9 cellular contexts compared by ENCODE assay signal in the genomic region with DNA sequence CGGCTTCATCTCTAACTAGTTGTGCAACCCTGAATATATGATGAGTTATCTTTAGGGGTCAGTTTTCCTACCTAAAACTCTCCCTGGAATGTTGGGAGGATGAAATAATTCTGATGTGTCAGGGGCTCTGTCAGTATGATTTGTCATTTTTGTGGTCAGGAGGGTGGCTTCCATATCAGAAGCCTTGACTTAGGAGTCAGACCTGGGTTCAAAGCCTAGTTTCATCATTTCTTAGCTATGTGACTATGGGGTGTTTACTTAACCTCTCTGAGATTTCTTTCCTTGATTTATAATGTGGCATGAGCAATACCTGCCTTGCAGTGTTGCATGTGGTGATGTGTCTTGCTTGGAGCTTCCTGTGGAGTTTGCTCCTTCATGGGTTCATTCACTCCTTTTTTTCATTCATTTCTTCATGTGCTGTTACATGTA.
DNase-seq lines count a peak whose midpoint lies in the region; TF ChIP-seq lines count a peak whose summit lies in the region.
"Had no signal": no experiment of that assay in that cellular context is flagged by ENCODE, and none has a peak within 500 bp of the region (broad histone marks: within the 10 kb centered on the region; RNA-seq: fewer than 3 reads in every experiment).

No MANE protein-coding gene starts in this region.

- DNase-seq in Caki2 (ENCODE audit: low read depth) (peak; percentile 76), MM.1S (no peak), coronary artery (ENCODE audit: low spot score) (no peak), osteoblast (ENCODE audit: insufficient read length, low spot score, missing footprints) (peak; percentile 87), MG63 (no peak), foreskin melanocyte (no peak), NOMO-1 treated with dmso at 0.1 percent for 144 hours (lab: John Stamatoyannopoulos, UW; ENCODE audit: unreplicated experiment) (no peak), C1 segment of cervical spinal cord (lab: John Stamatoyannopoulos, UW) (no peak)
- DNase-seq: glutamatergic neuron had no signal

- H2AFZ ChIP-seq in MM.1S (ENCODE audit: low read length) (no peak overlapping the region), osteoblast (ENCODE audit: low read length) (no peak overlapping the region)

- H3F3A ChIP-seq in MM.1S (ENCODE audit: insufficient read depth, low read length), result no peaks in the 10 kb centered on the region

- H3K9me2 ChIP-seq in MM.1S (replicated peaks; ENCODE audit: insufficient read depth, low read length), result no peaks in the 10 kb centered on the region

- H3K9me3 ChIP-seq in MM.1S (replicated peaks; ENCODE audit: insufficient read depth, low read length) (no peaks in the 10 kb centered on the region), osteoblast (ENCODE audit: low read depth, low read length) (no peaks in the 10 kb centered on the region), MG63 (no peaks in the 10 kb centered on the region)

- in situ Hi-C loops in Caki2 (cut with HindIII; ENCODE audit: low pct_unique_long_range_greater_than_20kb, low sequenced_read_pairs), result no loop called here

- no peaks in the 10 kb centered on the region for H4K20me1 ChIP-seq in MM.1S (ENCODE audit: insufficient read depth, low read length)
- H4K20me1 ChIP-seq in osteoblast (ENCODE audit: insufficient read depth, low read length), result no peaks in the 10 kb centered on the region

- H3K36me3 ChIP-seq in MM.1S (replicated peaks; ENCODE audit: insufficient read depth, low read length) (no peaks in the 10 kb centered on the region), osteoblast (ENCODE audit: insufficient read depth, low read length) (no peaks in the 10 kb centered on the region), MG63 (no peaks in the 10 kb centered on the region)

- no peaks in the 10 kb centered on the region for H3K79me2 ChIP-seq in MM.1S (ENCODE audit: low read length)
- peaks cover 27% of the 10 kb centered on the region for H3K79me2 ChIP-seq in osteoblast (ENCODE audit: insufficient read depth, low read length)

- H3K9ac ChIP-seq in MM.1S (ENCODE audit: low read length), result no peak overlapping the region

- TF ChIP-seq CTCF in MM.1S (IDR thresholded peaks at IDR 0.05; ENCODE audit: low read length), result no peak
- TF ChIP-seq CTCF in coronary artery (IDR thresholded peaks at IDR 0.05), result no peak
- TF ChIP-seq CTCF in osteoblast (IDR thresholded peaks at IDR 0.05; ENCODE audit: extremely low read depth, low read depth, low read length), result no peak

- H3K4me2 ChIP-seq in MM.1S (ENCODE audit: low read depth, low read length), result peak overlapping the region; percentile 29
- peak overlapping the region; percentile 81 for H3K4me2 ChIP-seq in osteoblast (ENCODE audit: insufficient read depth, low read length)

- H3K27ac ChIP-seq in MM.1S (ENCODE audit: low read length) (peak overlapping the region; percentile 50; the same call in 1 of the 2 replicates), coronary artery (peak overlapping the region; percentile 11 to 81), osteoblast (ENCODE audit: low read depth, low read length) (peak overlapping the region; percentile 96)

- no peaks in the 10 kb centered on the region for H3K27me3 ChIP-seq in MM.1S (replicated peaks; ENCODE audit: insufficient read depth, low read length)
- no peaks in the 10 kb centered on the region for H3K27me3 ChIP-seq in osteoblast (ENCODE audit: insufficient read depth, low read length)
- no peaks in the 10 kb centered on the region for H3K27me3 ChIP-seq in MG63

- peaks cover 7% of the 10 kb centered on the region; the same call in 1 of the 2 replicates for H3K4me1 ChIP-seq in MM.1S (ENCODE audit: low read length)
- H3K4me1 ChIP-seq in osteoblast (ENCODE audit: insufficient read depth, low read length), result peaks cover 47% of the 10 kb centered on the region

- no peak overlapping the region for H3K4me3 ChIP-seq in MM.1S (ENCODE audit: low read length)
- H3K4me3 ChIP-seq in coronary artery, result no peak overlapping the region
- peak overlapping the region; percentile 10 for H3K4me3 ChIP-seq in osteoblast (ENCODE audit: insufficient read depth, low read length)
- H3K4me3 ChIP-seq in MG63, result no peak overlapping the region

Comparison
In these comparisons a context has a peak if more than half of its experiments do, and no peak if none do; other contexts are left out.
1. DNase-seq: peak in Caki2 (single experiment) and osteoblast (single experiment); none in MM.1S (single experiment), coronary artery (single experiment), MG63 (single experiment), foreskin melanocyte (single experiment), NOMO-1 treated with dmso at 0.1 percent for 144 hours (single experiment) and C1 segment of cervical spinal cord (0 of 14).
2. H3K27ac ChIP-seq: peak in every context shown above with its lines; median percentile 96 in osteoblast; 50 in MM.1S; 46 in coronary artery.